ENCODE assay signal across 23 cellular contexts in genomic region chr5:58412081-58412480, GRCh38.
"Had no signal": no experiment of that assay in that cellular context is flagged by ENCODE, and none has a peak within 500 bp of the region (broad histone marks: within the 10 kb centered on the region; RNA-seq: fewer than 3 reads in every experiment).

No MANE protein-coding gene starts in this region.

- H3K4me1 ChIP-seq: body of pancreas had no signal

- H3K27ac ChIP-seq: body of pancreas, cardiac muscle cell, coronary artery, dorsolateral prefrontal cortex, left ventricle myocardium inferior, ovary had no signal

- H3K27me3 ChIP-seq: body of pancreas, cardiac muscle cell, dorsolateral prefrontal cortex, ovary had no signal

- H3K4me3 ChIP-seq: body of pancreas, cardiac muscle cell, coronary artery, dorsolateral prefrontal cortex, left ventricle myocardium inferior, lung, ovary, skin epidermis had no signal

- DNase-seq: activated CD4-positive, alpha-beta memory T cell treated with anti-CD3 and anti-CD28 coated beads, Interleukin-2, amount 10 ng/mL, durations not matched to agents 7 days and 5 days; activated CD4-positive, alpha-beta T cell treated with anti-CD3 and anti-CD28 coated beads, Interleukin-2, amount 10 ng/mL, durations not matched to agents 7 days and 5 days; activated CD4-positive, CD25-positive, alpha-beta regulatory T cell treated with anti-CD3 and anti-CD28 coated beads, Interleukin-2, amount 50 U/mL, for 72 hours; activated CD8-positive, alpha-beta memory T cell treated with anti-CD3 and anti-CD28 coated beads, Interleukin-2, amount 50 U/mL, for 48 hours; activated gamma-delta T cell treated with Interleukin-2 at 50 U/mL for 16 hours; activated naive CD8-positive, alpha-beta T cell treated with anti-CD3 and anti-CD28 coated beads, Interleukin-2, amount 50 U/mL, for 24 hours; activated T-cell treated with anti-CD3 and anti-CD28 coated beads, Interleukin-2, amount 50 U/mL, for 24 hours; body of pancreas; dorsolateral prefrontal cortex; effector memory CD4-positive, alpha-beta T cell; left ventricle myocardium inferior; naive B cell; ovary; retina; stimulated activated CD4-positive, alpha-beta T cell treated with anti-CD3 and anti-CD28 coated beads, Interleukin-4, amount 100 ng/mL, for 24 hours; SW 1271; T1000 had no signal

- H3K9me3 ChIP-seq: body of pancreas, left ventricle myocardium inferior, ovary had no signal

- ATAC-seq: activated naive CD8-positive, alpha-beta T cell treated with anti-CD3 and anti-CD28 coated beads, Interleukin-2, amount 50 U/mL, for 24 hours; body of pancreas; sciatic nerve; stimulated activated effector memory CD8-positive, alpha-beta T cell treated with anti-CD3 and anti-CD28 coated beads, Interleukin-12 subunit alpha, Interleukin-12 subunit beta, amount 100 ng/mL, for 72 hours had no signal

- H3K36me3 ChIP-seq: cardiac muscle cell, left ventricle myocardium inferior, ovary had no signal
